Comparison of ENCODE assay signal across 1 cellular context in genomic region chr6:99393698-99394531, GRCh38.
TF ChIP-seq lines count a peak whose summit lies in the region.

TSS of gene COQ3 (minus strand) at chr6:99394195. CDS start at chr6:99394179, 16 bp downstream.

TF ChIP-seq in HCT116, 20 proteins besides CTCF, POLR2A, EP300 and RAD21 (continued from another document):
- TF ChIP-seq REST (IDR thresholded peaks at IDR 0.05; ENCODE audit: low read depth) (no peak), ZFX (IDR thresholded peaks at IDR 0.05) (peak; percentile 38; the same call in 1 of the 2 replicates), SRF (IDR thresholded peaks at IDR 0.05; ENCODE audit: low read depth) (no peak; the same call in 1 of the 2 replicates), YY1 (IDR thresholded peaks at IDR 0.05; ENCODE audit: extremely low read depth, insufficient replicate concordance, low read depth, low read length) (peak; percentile 82), CBX3 (IDR thresholded peaks at IDR 0.05; ENCODE audit: low read depth) (peak; percentile 73; the same call in 1 of the 2 replicates), POLR2AphosphoS5 (IDR thresholded peaks at IDR 0.05; ENCODE audit: low read depth, low read length) (peak; percentile 73), ATF3 (IDR thresholded peaks at IDR 0.05) (no peak), EZH2 (IDR thresholded peaks at IDR 0.05) (no peak)
